In the genomic region with DNA sequence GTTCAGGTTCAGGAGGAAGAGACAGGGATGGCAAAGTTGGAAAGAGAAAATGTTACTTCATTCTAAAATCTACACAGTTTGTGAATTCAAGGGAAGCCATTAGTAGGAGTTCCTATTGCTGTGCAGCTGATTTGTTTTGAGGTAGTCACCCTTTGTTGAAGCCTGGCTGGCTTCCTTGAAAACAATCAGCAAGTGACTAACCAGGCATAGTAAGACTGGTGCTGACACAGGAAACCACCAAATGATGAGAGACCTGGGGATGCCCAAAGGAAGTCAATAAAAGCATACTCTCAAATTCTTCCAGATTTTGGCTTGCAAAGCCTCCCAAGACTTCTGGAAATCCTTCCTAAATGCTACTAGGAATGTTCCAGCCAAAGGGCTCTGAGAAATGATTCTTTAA, we compare ENCODE assay signal across 9 cellular contexts. TPM values are rescaled to one million over a fixed set of nuclear protein-coding genes. Genes with fewer than 3 reads are reported as not detected.
DNase-seq lines count a peak whose midpoint lies in the region; ATAC-seq and TF ChIP-seq lines count a peak whose summit lies in the region.
"Had no signal": no experiment of that assay in that cellular context is flagged by ENCODE, and none has a peak within 500 bp of the region (broad histone marks: within the 10 kb centered on the region; RNA-seq: fewer than 3 reads in every experiment).

No MANE protein-coding gene starts in this region.

- no peak overlapping the region for H3K27ac ChIP-seq in H9 (ENCODE audit: insufficient read length, low read depth, low read length)
- H3K27ac ChIP-seq: HL-60 had no signal

- peaks cover 2% of the 10 kb centered on the region; the same call in 1 of the 2 replicates for H3K27me3 ChIP-seq in H9 (ENCODE audit: insufficient read depth, low read length)

- no peak overlapping the region for H3K4ac ChIP-seq in H9 (ENCODE audit: low read depth, low read length)

- peak overlapping the region; percentile 77 for H3K27ac Mint-ChIP-seq in activated naive CD4-positive, alpha-beta T cell treated with anti-CD3 and anti-CD28 coated beads, Interleukin-2, amount 50 U/mL, for 24 hours
- H3K27ac Mint-ChIP-seq in Calu3 (ENCODE audit: unreplicated experiment) = no peak overlapping the region
- H3K27ac Mint-ChIP-seq in H9 = no peak overlapping the region

- H3K14ac ChIP-seq in H9 (ENCODE audit: insufficient read depth, low read length) = no peak overlapping the region

- H3K4me2 ChIP-seq in H9 (ENCODE audit: insufficient read depth, insufficient read length, low read length) = no peak overlapping the region

- H2BK5ac ChIP-seq in H9 (ENCODE audit: insufficient read length, low read length) = no peak overlapping the region

- no peak overlapping the region for H2AK5ac ChIP-seq in H9 (ENCODE audit: insufficient read length, low read length)

- H4K5ac ChIP-seq in H9 (ENCODE audit: insufficient read length, low read depth, low read length) = no peak overlapping the region

- H3K18ac ChIP-seq in H9 (ENCODE audit: insufficient read length, low read depth, low read length) = no peak overlapping the region

- no peak overlapping the region for H4K8ac ChIP-seq in H9 (replicated peaks; ENCODE audit: insufficient read length, low read depth, low read length)

- H3K79me2 ChIP-seq in H9 (ENCODE audit: insufficient read depth, low read length) = no peaks in the 10 kb centered on the region

- H3K36me3 Mint-ChIP-seq in activated naive CD4-positive, alpha-beta T cell treated with anti-CD3 and anti-CD28 coated beads, Interleukin-2, amount 50 U/mL, for 24 hours = no peaks in the 10 kb centered on the region
- H3K36me3 Mint-ChIP-seq in Calu3 (ENCODE audit: insufficient read depth, unreplicated experiment) = no peaks in the 10 kb centered on the region
- H3K36me3 Mint-ChIP-seq in H9 (ENCODE audit: insufficient read depth in 1 of 3, low read depth in 3 of 3) = no peaks in the 10 kb centered on the region

- DNase-seq in EL = peak; percentile 61
- DNase-seq in LHCN-M2 (ENCODE audit: low read depth) = peak; percentile 87
- DNase-seq in skeletal muscle cell (ENCODE audit: low read depth) = peak; percentile 68
- DNase-seq in DMS 273 (lab: John Stamatoyannopoulos, UW; ENCODE audit: unreplicated experiment) = no peak
- no peak for DNase-seq in Calu3
- no peak for DNase-seq in H9

- H3K9me3 ChIP-seq in H9 (ENCODE audit: control insufficient read depth, low read depth, low read length) = no peaks in the 10 kb centered on the region

- no peak overlapping the region for H2BK15ac ChIP-seq in H9 (ENCODE audit: low read depth, low read length)

- no peak overlapping the region for H4K91ac ChIP-seq in H9 (ENCODE audit: insufficient read length, low read depth, low read length)

- H3K4me3 ChIP-seq in skeletal muscle cell (ENCODE audit: low read depth, low read length) = no peak overlapping the region

- intact Hi-C loops in Calu3 (cut with micrococcal nuclease; ENCODE audit: unreplicated experiment) = no loop called here

- H3K23me2 ChIP-seq in H9 (ENCODE audit: insufficient read length, low read depth, low read length, poor library complexity, severe bottlenecking) = no peaks in the 10 kb centered on the region

- H3K23ac ChIP-seq in H9 (ENCODE audit: insufficient read length, low read depth, low read length) = no peak overlapping the region

- peaks cover 54% of the 10 kb centered on the region for H3K4me1 Mint-ChIP-seq in activated naive CD4-positive, alpha-beta T cell treated with anti-CD3 and anti-CD28 coated beads, Interleukin-2, amount 50 U/mL, for 24 hours
- H3K4me1 Mint-ChIP-seq in Calu3 (ENCODE audit: low read depth, unreplicated experiment) (peaks cover 9% of the 10 kb centered on the region), H9 (peaks cover 0 to 4% of the 10 kb centered on the region in 2 experiments; a peak in 1 of 4 replicates)

- no peaks in the 10 kb centered on the region for H3K9me3 Mint-ChIP-seq in activated naive CD4-positive, alpha-beta T cell treated with anti-CD3 and anti-CD28 coated beads, Interleukin-2, amount 50 U/mL, for 24 hours
- H3K9me3 Mint-ChIP-seq in Calu3 (ENCODE audit: low read depth, unreplicated experiment) (peaks cover 2% of the 10 kb centered on the region), H9 (no peaks in the 10 kb centered on the region)

- H3K56ac ChIP-seq in H9 (ENCODE audit: insufficient read length, low read depth, low read length) = no peak overlapping the region

- H3K27me3 Mint-ChIP-seq in activated naive CD4-positive, alpha-beta T cell treated with anti-CD3 and anti-CD28 coated beads, Interleukin-2, amount 50 U/mL, for 24 hours = no peaks in the 10 kb centered on the region
- H3K27me3 Mint-ChIP-seq in Calu3 (ENCODE audit: unreplicated experiment) (no peaks in the 10 kb centered on the region), H9 (ENCODE audit: low read depth) (peaks cover 14% of the 10 kb centered on the region)

- H4K20me1 ChIP-seq in H9 (ENCODE audit: control insufficient read depth, insufficient read depth, insufficient read length) = no peaks in the 10 kb centered on the region

- H3K9ac ChIP-seq in H9 (ENCODE audit: extremely low read depth, insufficient read length, low read length) = no peak overlapping the region

- no peak overlapping the region for H2BK12ac ChIP-seq in H9 (ENCODE audit: insufficient read length, low read depth, low read length)

- TF ChIP-seq CTCF in Calu3 (IDR thresholded peaks at IDR 0.05; ENCODE audit: unreplicated experiment) (no peak), H9 (conservative IDR thresholded peaks at IDR 0.05) (no peak)

- no peak overlapping the region for H2BK120ac ChIP-seq in H9 (ENCODE audit: low read depth, low read length, poor library complexity, severe bottlenecking)

- CTCF ChIA-PET in Calu3 (lab: Charles Lee) = no interaction called here

- no peak overlapping the region for H3T11ph ChIP-seq in H9 (ENCODE audit: low read length)

- ATAC-seq in GM21619 (IDR thresholded peaks at IDR 0.05; ENCODE audit: unreplicated experiment) = peak; percentile 96

- no peak overlapping the region for H2BK20ac ChIP-seq in H9 (ENCODE audit: low read depth, low read length, poor library complexity, severe bottlenecking)

- BruUV-seq in Calu3 (replicated peaks; lab: Mats Ljungman, UMichigan) = no TSS peak

- no peaks in the 10 kb centered on the region for H3K4me1 ChIP-seq in H9 (ENCODE audit: insufficient read depth, low read length)

- H3K79me1 ChIP-seq in H9 (ENCODE audit: insufficient read depth, low read depth, low read length, poor library complexity, severe bottlenecking) = no peaks in the 10 kb centered on the region

- peak overlapping the region; percentile 68 for H3K4me3 Mint-ChIP-seq in activated naive CD4-positive, alpha-beta T cell treated with anti-CD3 and anti-CD28 coated beads, Interleukin-2, amount 50 U/mL, for 24 hours
- H3K4me3 Mint-ChIP-seq in Calu3 (ENCODE audit: low read depth, unreplicated experiment) (no peak overlapping the region), H9 (no peak overlapping the region)

- no peak overlapping the region for H2AFZ ChIP-seq in H9 (ENCODE audit: low read length)

RNA-seq across cellular contexts. Expression of a gene that starts 23.9 kb away (rescaled TPM):
- 74.3 and 86.8 TPM in 2 replicates for total RNA-seq in LHCN-M2 (2014; rRNA removed)
- 18.3 TPM for polyA plus RNA-seq in LHCN-M2 (2012)
- total RNA-seq in Calu3 (2022) = 1.8 and 2.4 TPM in 2 replicates
- total RNA-seq in H9 (2021) = not detected in 2 replicates

Comparison
In these comparisons a context has a peak if more than half of its experiments do, and no peak if none do; other contexts are left out.
1. DNase-seq: peak in EL (single experiment), LHCN-M2 (single experiment) and skeletal muscle cell (single experiment); none in DMS 273 (single experiment), Calu3 (single experiment) and H9 (single experiment).
2. RNA of a gene that starts 23.9 kb away (total RNA-seq): 74.3 to 86.8 TPM in LHCN-M2; 1.8 to 2.4 TPM in Calu3 and not detected in H9; every median in the first group is over 10 times any median in the second.